In genomic region chr18:2857491-2858063, GRCh38 we compare ENCODE assay signal across 10 cellular contexts. TPM values are rescaled to one million over a fixed set of nuclear protein-coding genes. Genes with fewer than 3 reads are reported as not detected.
DNase-seq lines count a peak whose midpoint lies in the region; ATAC-seq and TF ChIP-seq lines count a peak whose summit lies in the region.
"Had no signal": no experiment of that assay in that cellular context is flagged by ENCODE, and none has a peak within 500 bp of the region (broad histone marks: within the 10 kb centered on the region; RNA-seq: fewer than 3 reads in every experiment).

No MANE protein-coding gene starts in this region.

- intact Hi-C loops in transverse colon (cut with DNase I; ENCODE audit: low total_unique reads): loop anchor here (5.0 kb wide), 1 partner anchor 745 kb away; no protein-coding TSS in a partner anchor

- H3K27me3 Mint-ChIP-seq in progenitor cell of endocrine pancreas: peaks cover 11% of the 10 kb centered on the region

- no peak overlapping the region for H3K4me2 ChIP-seq in mesendoderm (ENCODE audit: low read length)

- no peaks in the 10 kb centered on the region for H3K79me1 ChIP-seq in mesendoderm (ENCODE audit: low read length)

- no peak overlapping the region for H4K5ac ChIP-seq in mesendoderm (ENCODE audit: low read length)

- H3K4me1 Mint-ChIP-seq in progenitor cell of endocrine pancreas (ENCODE audit: low read depth): peaks cover 16% of the 10 kb centered on the region

- no peak overlapping the region for H3K56ac ChIP-seq in mesendoderm (ENCODE audit: low read length)

- H3K79me2 ChIP-seq in mesendoderm (ENCODE audit: control insufficient read depth, insufficient read depth, low read length): no peaks in the 10 kb centered on the region

- no peak overlapping the region for H3K27ac ChIP-seq in mesendoderm (ENCODE audit: low read depth, low read length)
- H3K27ac ChIP-seq in transverse colon: peak overlapping the region; percentile 28 to 66 (median 36)

- H3K4me3 Mint-ChIP-seq in progenitor cell of endocrine pancreas (ENCODE audit: low read depth): no peak overlapping the region

- no peak overlapping the region for H3K4me3 ChIP-seq in mesendoderm (ENCODE audit: low read length)
- H3K4me3 ChIP-seq in transverse colon: no peak overlapping the region

- H4K8ac ChIP-seq in mesendoderm (ENCODE audit: low read depth, low read length): no peak overlapping the region

- H3K4me1 ChIP-seq in mesendoderm (ENCODE audit: control insufficient read depth, low read depth, low read length) (no peaks in the 10 kb centered on the region), transverse colon (peaks cover 0 to 4% (median 0%) of the 10 kb centered on the region in 4 donors)

- TF ChIP-seq CTCF in transverse colon (IDR thresholded peaks at IDR 0.05) (no peak), progenitor cell of endocrine pancreas (IDR thresholded peaks at IDR 0.05; ENCODE audit: unreplicated experiment) (no peak)

- DNase-seq in HS-27A (ENCODE audit: low read depth): peak; percentile 29
- peak; percentile 57 for DNase-seq in mesendoderm
- DNase-seq in transverse colon: peak; percentile 67
- DNase-seq in progenitor cell of endocrine pancreas (ENCODE audit: low spot score, unreplicated experiment): no peak
- DNase-seq in GDM1 (lab: John Stamatoyannopoulos, UW): no peak
- DNase-seq: activated CD8-positive, alpha-beta memory T cell treated with anti-CD3 and anti-CD28 coated beads, Interleukin-2, amount 50 U/mL, for 4 hours; kidney had no signal

- no peak overlapping the region for H3K27ac Mint-ChIP-seq in progenitor cell of endocrine pancreas

- no peak overlapping the region for H3K23ac ChIP-seq in mesendoderm (ENCODE audit: low read length)

- no peak overlapping the region for H3K18ac ChIP-seq in mesendoderm (ENCODE audit: low read length)

- no CpG with 5 or more reads among the region's 17 CpGs for WGBS in mesendoderm (ENCODE audit: extremely low coverage, insufficient coverage, low lambda C conversion rate)
- WGBS in transverse colon (ENCODE audit: low coverage in 1 of 2), 2 donors: 63 to 69% methylated on average over 8 to 17 of the region's 17 CpGs

- H3K9me3 ChIP-seq in transverse colon: peaks cover 7 to 11% of the 10 kb centered on the region in 2 donors

- H3K4ac ChIP-seq in mesendoderm (ENCODE audit: low read depth, low read length): no peak overlapping the region

- ATAC-seq in esophagus mucosa (peak; percentile 25), HG02798 (IDR thresholded peaks at IDR 0.05; ENCODE audit: poor library complexity, unreplicated experiment) (no peak), GM19324 (IDR thresholded peaks at IDR 0.05; ENCODE audit: low FRiP score, unreplicated experiment) (no peak)

- in situ Hi-C loops in transverse colon (cut with MboI; ENCODE audit: low pct_ligation_motif_present in 1 of 4, low pct_unique_long_range_greater_than_20kb in 1 of 4, low sequenced_read_pairs in 3 of 4): no loop called here

- H3K36me3 Mint-ChIP-seq in progenitor cell of endocrine pancreas (ENCODE audit: insufficient read depth): peaks cover 2% of the 10 kb centered on the region

- H3K9ac ChIP-seq in mesendoderm (ENCODE audit: low read length): no peak overlapping the region

- H3K9me3 Mint-ChIP-seq in progenitor cell of endocrine pancreas (ENCODE audit: low read depth): peaks cover 10% of the 10 kb centered on the region

- H3K27me3 ChIP-seq in mesendoderm (ENCODE audit: insufficient read depth, low read length, poor library complexity): no peaks in the 10 kb centered on the region
- H3K27me3 ChIP-seq in transverse colon: no peaks in the 10 kb centered on the region

- H2BK120ac ChIP-seq in mesendoderm (ENCODE audit: low read depth, low read length): no peak overlapping the region

- no peak overlapping the region for H2BK15ac ChIP-seq in mesendoderm (replicated peaks; ENCODE audit: low read depth)

- no peak overlapping the region for H2AK5ac ChIP-seq in mesendoderm (ENCODE audit: low read length)

- no peak overlapping the region for H2BK5ac ChIP-seq in mesendoderm (ENCODE audit: low read length)

- TF ChIP-seq EP300 in transverse colon (IDR thresholded peaks at IDR 0.05; ENCODE audit: low read depth): no peak

- TF ChIP-seq POLR2A in transverse colon (IDR thresholded peaks at IDR 0.05): no peak

- H3K36me3 ChIP-seq in mesendoderm (ENCODE audit: control insufficient read depth, insufficient read depth, low read length): no peaks in the 10 kb centered on the region
- no peaks in the 10 kb centered on the region for H3K36me3 ChIP-seq in transverse colon

RNA-seq across cellular contexts. Expression of gene EMILIN2, which starts 10.8 kb away (rescaled TPM):
- total RNA-seq in esophagus mucosa (1.4 TPM), transverse colon (100 to 1,000 TPM in 1 of 4 donors, 10 to 100 TPM in 3; 12.0 to 145 (median 56.5) TPM), progenitor cell of endocrine pancreas (8.7 and 12.5 TPM in 2 replicates)
- 7.1 TPM for polyA plus RNA-seq in mesendoderm (2013, experiment 1 of 2)
- polyA plus RNA-seq in mesendoderm (2013, experiment 2 of 2): 6.9 TPM

Comparison
In these comparisons a context has a peak if more than half of its experiments do, and no peak if none do; other contexts are left out.
1. DNase-seq: peak in HS-27A (single experiment), mesendoderm (single experiment) and transverse colon (single experiment); none in progenitor cell of endocrine pancreas (single experiment) and GDM1 (single experiment).